Comparison of ENCODE assay signal across 20 cellular contexts in the genomic region with DNA sequence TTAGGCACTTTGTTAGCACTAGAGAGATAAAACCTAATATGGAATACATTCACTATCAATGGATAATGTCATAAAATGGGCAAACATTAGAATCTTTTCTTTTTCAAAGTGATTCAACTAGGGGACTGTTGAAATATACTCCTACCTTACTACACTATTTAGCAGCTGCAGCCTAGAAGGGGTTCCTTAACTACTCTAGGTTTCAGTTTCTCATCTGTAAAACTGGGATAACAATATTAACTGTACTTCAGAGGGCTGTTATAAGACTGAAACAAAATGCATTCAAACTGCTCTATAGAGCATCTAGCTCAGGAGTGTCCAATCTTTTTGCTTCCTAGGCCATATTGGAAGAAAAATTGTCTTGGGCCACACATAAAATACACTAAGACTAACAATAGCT.
DNase-seq lines count a peak whose midpoint lies in the region; ATAC-seq, FAIRE-seq and TF ChIP-seq lines count a peak whose summit lies in the region.
"Had no signal": no experiment of that assay in that cellular context is flagged by ENCODE, and none has a peak within 500 bp of the region (broad histone marks: within the 10 kb centered on the region; RNA-seq: fewer than 3 reads in every experiment).

No MANE protein-coding gene starts in this region.

- no peaks in the 10 kb centered on the region for H3K9me2 ChIP-seq in MM.1S (replicated peaks; ENCODE audit: insufficient read depth, low read length)

- H3K36me3 Mint-ChIP-seq in astrocyte (ENCODE audit: low read depth, unreplicated experiment) = peaks cover 9% of the 10 kb centered on the region
- no peaks in the 10 kb centered on the region for H3K36me3 Mint-ChIP-seq in activated CD8-positive, alpha-beta memory T cell treated with anti-CD3 and anti-CD28 coated beads, Interleukin-2, amount 10 ng/mL, durations not matched to agents 7 days and 5 days
- H3K36me3 Mint-ChIP-seq: CD4-positive, alpha-beta memory T cell had no signal

- DNase-seq in MM.1S (peak; percentile 65), astrocyte (ENCODE audit: low read depth) (no peak), NCI-H187 (lab: John Stamatoyannopoulos, UW) (no peak)
- no peak for DNase-seq in activated CD8-positive, alpha-beta memory T cell treated with anti-CD3 and anti-CD28 coated beads, Interleukin-2, amount 10 ng/mL, durations not matched to agents 7 days and 5 days
- DNase-seq: C1 segment of cervical spinal cord; Calu3; CD4-positive, alpha-beta memory T cell; COR-L47; DMS53; DMS79 treated with DMSO at 0.1 percent for 48 hours; GF-D8; GOT3; HFFc6 had no signal

- H2AFZ ChIP-seq in MM.1S (ENCODE audit: low read length) (no peak overlapping the region), OCI-LY3 (ENCODE audit: low read depth, low read length) (no peak overlapping the region), astrocyte (ENCODE audit: low read depth, low read length) (no peak overlapping the region)

- peaks cover 23% of the 10 kb centered on the region for H3K4me1 ChIP-seq in MM.1S (ENCODE audit: low read length)
- H3K4me1 ChIP-seq in OCI-LY3 (ENCODE audit: low read length) = peaks cover 10% of the 10 kb centered on the region
- H3K4me1 ChIP-seq in astrocyte (ENCODE audit: insufficient read depth, low read length) = no peaks in the 10 kb centered on the region
- H3K4me1 ChIP-seq: HAP-1 had no signal

- H3F3A ChIP-seq in MM.1S (ENCODE audit: insufficient read depth, low read length) = 0 out of 2 replicates have a peak, but pooled peaks cover 2% of the 10 kb centered on the region

- H4K20me1 ChIP-seq in MM.1S (ENCODE audit: insufficient read depth, low read length) (no peaks in the 10 kb centered on the region), OCI-LY3 (ENCODE audit: insufficient read depth, low read length) (no peaks in the 10 kb centered on the region), astrocyte (ENCODE audit: insufficient read depth, low read length) (no peaks in the 10 kb centered on the region)

- H3K27me3 ChIP-seq in MM.1S (replicated peaks; ENCODE audit: insufficient read depth, low read length) (no peaks in the 10 kb centered on the region), OCI-LY3 (ENCODE audit: low read depth, low read length) (no peaks in the 10 kb centered on the region), astrocyte (ENCODE audit: insufficient read depth, low read length) (no peaks in the 10 kb centered on the region)

- H3K9me3 Mint-ChIP-seq in astrocyte (ENCODE audit: unreplicated experiment) = no peaks in the 10 kb centered on the region
- H3K9me3 Mint-ChIP-seq in activated CD8-positive, alpha-beta memory T cell treated with anti-CD3 and anti-CD28 coated beads, Interleukin-2, amount 10 ng/mL, durations not matched to agents 7 days and 5 days (ENCODE audit: low read depth) = no peaks in the 10 kb centered on the region
- H3K9me3 Mint-ChIP-seq: CD4-positive, alpha-beta memory T cell; HFFc6 had no signal

- peak overlapping the region; percentile 39; the same call in 1 of the 2 replicates for H3K4me2 ChIP-seq in MM.1S (ENCODE audit: low read depth, low read length)
- peak overlapping the region; percentile 9 for H3K4me2 ChIP-seq in OCI-LY3 (ENCODE audit: low read length)
- H3K4me2 ChIP-seq in astrocyte (ENCODE audit: low read length) = no peak overlapping the region

- TF ChIP-seq CTCF in MM.1S (IDR thresholded peaks at IDR 0.05; ENCODE audit: low read length) = no peak
- no peak for TF ChIP-seq CTCF in OCI-LY3 (IDR thresholded peaks at IDR 0.05; ENCODE audit: low read depth, low read length)
- no peak for TF ChIP-seq CTCF in astrocyte (IDR thresholded peaks at IDR 0.05; ENCODE audit: insufficient read depth, low read depth, low read length)

- no peaks in the 10 kb centered on the region for H3K27me3 Mint-ChIP-seq in astrocyte (ENCODE audit: low read depth, unreplicated experiment)
- H3K27me3 Mint-ChIP-seq in activated CD8-positive, alpha-beta memory T cell treated with anti-CD3 and anti-CD28 coated beads, Interleukin-2, amount 10 ng/mL, durations not matched to agents 7 days and 5 days = peaks cover 6% of the 10 kb centered on the region
- H3K27me3 Mint-ChIP-seq: CD4-positive, alpha-beta memory T cell had no signal

- H3K79me2 ChIP-seq in MM.1S (ENCODE audit: low read length) (no peaks in the 10 kb centered on the region), OCI-LY3 (ENCODE audit: low read length) (no peaks in the 10 kb centered on the region), astrocyte (ENCODE audit: insufficient read depth, low read length) (no peaks in the 10 kb centered on the region)

- no peak for ATAC-seq in activated CD8-positive, alpha-beta memory T cell treated with anti-CD3 and anti-CD28 coated beads, Interleukin-2, amount 10 ng/mL, durations not matched to agents 7 days and 5 days
- ATAC-seq in GM21423 (IDR thresholded peaks at IDR 0.05; ENCODE audit: unreplicated experiment) (no peak), HG02885 (IDR thresholded peaks at IDR 0.05; ENCODE audit: poor library complexity, unreplicated experiment) (no peak)

- H3K36me3 ChIP-seq in MM.1S (replicated peaks; ENCODE audit: insufficient read depth, low read length) (no peaks in the 10 kb centered on the region), OCI-LY3 (replicated peaks; ENCODE audit: low read depth, low read length) (no peaks in the 10 kb centered on the region), astrocyte (ENCODE audit: insufficient read depth, low read length) (peaks cover 14% of the 10 kb centered on the region)

- no peaks in the 10 kb centered on the region for H3K4me1 Mint-ChIP-seq in astrocyte (ENCODE audit: low read depth, unreplicated experiment)
- H3K4me1 Mint-ChIP-seq in activated CD8-positive, alpha-beta memory T cell treated with anti-CD3 and anti-CD28 coated beads, Interleukin-2, amount 10 ng/mL, durations not matched to agents 7 days and 5 days = peaks cover 4% of the 10 kb centered on the region

- H3K27ac Mint-ChIP-seq in astrocyte (ENCODE audit: unreplicated experiment) = no peak overlapping the region
- H3K27ac Mint-ChIP-seq in activated CD8-positive, alpha-beta memory T cell treated with anti-CD3 and anti-CD28 coated beads, Interleukin-2, amount 10 ng/mL, durations not matched to agents 7 days and 5 days = no peak overlapping the region
- H3K27ac Mint-ChIP-seq: CD4-positive, alpha-beta memory T cell; HFFc6 had no signal

- H3K27ac ChIP-seq in MM.1S (ENCODE audit: low read length) (peak overlapping the region; percentile 9; the same call in 1 of the 2 replicates), OCI-LY3 (ENCODE audit: low read length) (no peak overlapping the region), astrocyte (ENCODE audit: low read depth, low read length) (no peak overlapping the region)

- peak; percentile 47 for FAIRE-seq in astrocyte (lab: Jason Lieb, UNC)
- FAIRE-seq: GM12891, GM18507, H54 had no signal

- H3K9ac ChIP-seq in MM.1S (ENCODE audit: low read length) = no peak overlapping the region
- H3K9ac ChIP-seq in OCI-LY3 (ENCODE audit: low read length) = no peak overlapping the region
- no peak overlapping the region for H3K9ac ChIP-seq in astrocyte (ENCODE audit: low read length)

- H3K4me3 ChIP-seq in MM.1S (ENCODE audit: low read length) = no peak overlapping the region
- H3K4me3 ChIP-seq in OCI-LY3 (ENCODE audit: low read length) = no peak overlapping the region
- H3K4me3 ChIP-seq in astrocyte (ENCODE audit: insufficient read depth, low read depth, low read length) = no peak overlapping the region
- H3K4me3 ChIP-seq: HAP-1 had no signal

- H3K4me3 Mint-ChIP-seq in astrocyte (ENCODE audit: unreplicated experiment) = no peak overlapping the region
- no peak overlapping the region for H3K4me3 Mint-ChIP-seq in activated CD8-positive, alpha-beta memory T cell treated with anti-CD3 and anti-CD28 coated beads, Interleukin-2, amount 10 ng/mL, durations not matched to agents 7 days and 5 days
- H3K4me3 Mint-ChIP-seq: CD4-positive, alpha-beta memory T cell; HFFc6 had no signal

- H3K9me3 ChIP-seq in MM.1S (replicated peaks; ENCODE audit: insufficient read depth, low read length) = no peaks in the 10 kb centered on the region
- no peaks in the 10 kb centered on the region for H3K9me3 ChIP-seq in OCI-LY3 (ENCODE audit: insufficient read depth, low read length)
- no peaks in the 10 kb centered on the region for H3K9me3 ChIP-seq in astrocyte (ENCODE audit: insufficient read depth, low read depth, low read length)
- H3K9me3 ChIP-seq: HAP-1 had no signal

- CTCF ChIA-PET in activated CD8-positive, alpha-beta memory T cell treated with anti-CD3 and anti-CD28 coated beads, Interleukin-2, amount 10 ng/mL, durations not matched to agents 7 days and 5 days (lab: Charles Lee) = no interaction called here
